Comparison of ENCODE assay signal across 1 cellular context in genomic region chr11:114400222-114400973, GRCh38.
TF ChIP-seq lines count a peak whose summit lies in the region.

TSS of gene C11orf71 (minus strand) at chr11:114400511. CDS start at chr11:114400331, 180 bp downstream.
TSS of gene RBM7 (plus strand) at chr11:114400666. CDS start at chr11:114400672, 6 bp downstream.

TF ChIP-seq in K562, 482 proteins besides CTCF, POLR2A, EP300 and RAD21 (continued from another document and continues in another):
- TF ChIP-seq MGA (IDR thresholded peaks at IDR 0.05): peak; percentile 75
- peak; percentile 48 for TF ChIP-seq DACH1 (IDR thresholded peaks at IDR 0.05; ENCODE audit: partially characterized antibody)
- peak; percentile 91 for TF ChIP-seq ZBTB7A (IDR thresholded peaks at IDR 0.05; ENCODE audit: borderline replicate concordance, control insufficient read depth, low read depth, low read length)
- TF ChIP-seq CLOCK (CRISPR knock-in tag; IDR thresholded peaks at IDR 0.05; ENCODE audit: borderline replicate concordance): no peak
- peak in 1 of 3 experiments; percentile 78; a peak in 1 of 6 replicates for TF ChIP-seq ZBTB11 (CRISPR knock-in tag; IDR thresholded peaks at IDR 0.05)
- peak; percentile 79; the same call in 1 of the 2 replicates for TF ChIP-seq XRCC5 (IDR thresholded peaks at IDR 0.05; ENCODE audit: low read depth, low read length)
- TF ChIP-seq PTBP1 (IDR thresholded peaks at IDR 0.05; ENCODE audit: low read depth, low read length): no peak
- TF ChIP-seq ZNF512 (tag; IDR thresholded peaks at IDR 0.05): no peak
- no peak for TF ChIP-seq DEAF1 (CRISPR knock-in tag; IDR thresholded peaks at IDR 0.05)
- no peak for TF ChIP-seq ZNF699 (CRISPR knock-in tag; IDR thresholded peaks at IDR 0.05; ENCODE audit: insufficient replicate concordance)
- peak; percentile 99 for TF ChIP-seq ELF1 (tag; IDR thresholded peaks at IDR 0.05)
- TF ChIP-seq ZBTB34 (CRISPR knock-in tag; IDR thresholded peaks at IDR 0.05): no peak
- TF ChIP-seq ZNF143 (CRISPR knock-in tag; IDR thresholded peaks at IDR 0.05): no peak
- TF ChIP-seq ZFP36 (IDR thresholded peaks at IDR 0.05; ENCODE audit: low read depth, low read length, partially characterized antibody): no peak
- no peak for TF ChIP-seq MEF2A (IDR thresholded peaks at IDR 0.05; ENCODE audit: control insufficient read depth, low read depth, low read length)
- no peak for TF ChIP-seq ZNF121 (CRISPR knock-in tag; conservative IDR thresholded peaks at IDR 0.05)
- TF ChIP-seq HMG20B (CRISPR knock-in tag; IDR thresholded peaks at IDR 0.05): no peak
- TF ChIP-seq SRSF7 (optimal IDR thresholded peaks at IDR 0.05; ENCODE audit: low read depth, low read length): no peak
- TF ChIP-seq MCM2 (IDR thresholded peaks at IDR 0.05; ENCODE audit: low read depth): no peak
- no peak for TF ChIP-seq PCBP2 (IDR thresholded peaks at IDR 0.05; ENCODE audit: low read depth, low read length, poor library complexity, severe bottlenecking)
- TF ChIP-seq CEBPZ (IDR thresholded peaks at IDR 0.05; ENCODE audit: borderline replicate concordance, low read depth, low read length): no peak
- TF ChIP-seq POLR2G (IDR thresholded peaks at IDR 0.05; ENCODE audit: low read depth, low read length): peak; percentile 96
- TF ChIP-seq RFX5 (IDR thresholded peaks at IDR 0.05; ENCODE audit: low read depth, low read length): no peak
- peak; percentile 27 for TF ChIP-seq CCNT2 (IDR thresholded peaks at IDR 0.05; ENCODE audit: borderline replicate concordance, extremely low read depth, insufficient read length, low read depth, low read length)
- TF ChIP-seq KAT2B (IDR thresholded peaks at IDR 0.05; ENCODE audit: low read depth, low read length): no peak
- TF ChIP-seq CEBPG (CRISPR knock-in tag; IDR thresholded peaks at IDR 0.05): peak; percentile 90
- TF ChIP-seq CEBPG (tag; conservative IDR thresholded peaks at IDR 0.05 in 1 of 2, IDR thresholded peaks at IDR 0.05 in 1 of 2): peak; percentile 90 to 96
- TF ChIP-seq ZNF24 (IDR thresholded peaks at IDR 0.05): 0 out of 2 replicates have a peak, but pooled peaks have one; percentile 28
